8 cellular contexts compared by ENCODE assay signal in genomic region chr14:49767473-49768300, GRCh38. TPM values are rescaled to one million over a fixed set of nuclear protein-coding genes. Genes with fewer than 3 reads are reported as not detected.
A peak's percentile ranks its signal among the peaks of the same experiment; 100 is the strongest.
DNase-seq lines count a peak whose midpoint lies in the region; ATAC-seq, FAIRE-seq and TF ChIP-seq lines count a peak whose summit lies in the region.

Gene KLHDC2, plus strand, starts transcription at chr14:49768153. Its CDS starts 316 bp downstream, at chr14:49768469.

- H3K9me3 ChIP-seq in endodermal cell (ENCODE audit: control insufficient read depth, low read length): no peaks in the 10 kb centered on the region

- H3K9ac ChIP-seq in endodermal cell (ENCODE audit: extremely low read depth, low read length, poor library complexity, severe bottlenecking): peak within 1 kb of the TSS; percentile 98

- H3K27me3 ChIP-seq in endodermal cell (ENCODE audit: control insufficient read depth, insufficient read depth, low read length, poor library complexity, severe bottlenecking): no peaks in the 10 kb centered on the region

- DNase-seq in D341Med (ENCODE audit: low spot score) (peak; percentile 90), HTR-8/SVneo (ENCODE audit: insufficient read length, low spot score) (peak; percentile 78), NOMO-1 treated with dmso at 0.1 percent for 144 hours (lab: John Stamatoyannopoulos, UW; ENCODE audit: unreplicated experiment) (peak; percentile 87), endodermal cell (peak; percentile 95), mesothelial cell of epicardium (ENCODE audit: low spot score in 2 of 2, unreplicated experiment in 2 of 2) (peak; percentile 70 to 88)
- peak; percentile 94 for DNase-seq in activated CD8-positive, alpha-beta memory T cell treated with anti-CD3 and anti-CD28 coated beads, Interleukin-2, amount 10 ng/mL, durations not matched to agents 7 days and 5 days
- peak; percentile 74 to 79 for DNase-seq in stimulated activated CD8-positive, alpha-beta memory T cell treated with anti-CD3 and anti-CD28 coated beads, Interleukin-15, amount 100 ng/mL, for 4 hours (ENCODE audit: low read depth in 2 of 2)

- H3K9me3 Mint-ChIP-seq in activated CD8-positive, alpha-beta memory T cell treated with anti-CD3 and anti-CD28 coated beads, Interleukin-2, amount 10 ng/mL, durations not matched to agents 7 days and 5 days (ENCODE audit: low read depth): no peaks in the 10 kb centered on the region
- no peaks in the 10 kb centered on the region for H3K9me3 Mint-ChIP-seq in endodermal cell
- no peaks in the 10 kb centered on the region for H3K9me3 Mint-ChIP-seq in mesothelial cell of epicardium

- H3K4me1 Mint-ChIP-seq in activated CD8-positive, alpha-beta memory T cell treated with anti-CD3 and anti-CD28 coated beads, Interleukin-2, amount 10 ng/mL, durations not matched to agents 7 days and 5 days: peaks cover 31% of the 10 kb centered on the region
- peaks cover 15% of the 10 kb centered on the region for H3K4me1 Mint-ChIP-seq in endodermal cell
- H3K4me1 Mint-ChIP-seq in mesothelial cell of epicardium: peaks cover 30% of the 10 kb centered on the region

- H3K36me3 Mint-ChIP-seq in activated CD8-positive, alpha-beta memory T cell treated with anti-CD3 and anti-CD28 coated beads, Interleukin-2, amount 10 ng/mL, durations not matched to agents 7 days and 5 days: no peaks in the 10 kb centered on the region
- H3K36me3 Mint-ChIP-seq in endodermal cell (ENCODE audit: low read depth) (peaks cover 4% of the 10 kb centered on the region), mesothelial cell of epicardium (peaks cover 2% of the 10 kb centered on the region)

- peaks cover 6% of the 10 kb centered on the region for H3K4me1 ChIP-seq in endodermal cell (ENCODE audit: control insufficient read depth, insufficient read depth, low read length)

- peak within 1 kb of the TSS; percentile 90 for H3K4me3 Mint-ChIP-seq in activated CD8-positive, alpha-beta memory T cell treated with anti-CD3 and anti-CD28 coated beads, Interleukin-2, amount 10 ng/mL, durations not matched to agents 7 days and 5 days
- H3K4me3 Mint-ChIP-seq in endodermal cell: peak within 1 kb of the TSS; percentile 92
- peak within 1 kb of the TSS; percentile 94 for H3K4me3 Mint-ChIP-seq in mesothelial cell of epicardium

- 0 to 1% methylated on average over 38 to 93 of the region's 93 CpGs for WGBS in endodermal cell (ENCODE audit: insufficient coverage in 1 of 2, insufficient read length in 1 of 2), 2 experiments

- peak; percentile 93 for ATAC-seq in GM21381 (IDR thresholded peaks at IDR 0.05; ENCODE audit: unreplicated experiment)
- peak; percentile 88 for ATAC-seq in activated CD8-positive, alpha-beta memory T cell treated with anti-CD3 and anti-CD28 coated beads, Interleukin-2, amount 10 ng/mL, durations not matched to agents 7 days and 5 days

- TF ChIP-seq CTCF in endodermal cell (conservative IDR thresholded peaks at IDR 0.05): peak; percentile 54
- TF ChIP-seq CTCF in mesothelial cell of epicardium (IDR thresholded peaks at IDR 0.05; ENCODE audit: unreplicated experiment): peak; percentile 19

- H3K4me3 ChIP-seq in endodermal cell (ENCODE audit: low read length): peak within 1 kb of the TSS; percentile 98

- peak within 1 kb of the TSS; percentile 97 for H3K27ac Mint-ChIP-seq in activated CD8-positive, alpha-beta memory T cell treated with anti-CD3 and anti-CD28 coated beads, Interleukin-2, amount 10 ng/mL, durations not matched to agents 7 days and 5 days
- H3K27ac Mint-ChIP-seq in endodermal cell: peak within 1 kb of the TSS; percentile 99
- peak within 1 kb of the TSS; percentile 100 for H3K27ac Mint-ChIP-seq in mesothelial cell of epicardium

- peak; percentile 62 for FAIRE-seq in HTR-8/SVneo (lab: Jason Lieb, UNC)

- peaks cover 10% of the 10 kb centered on the region for H3K36me3 ChIP-seq in endodermal cell (ENCODE audit: control insufficient read depth, insufficient read depth, low read length)

- CTCF ChIA-PET in activated CD8-positive, alpha-beta memory T cell treated with anti-CD3 and anti-CD28 coated beads, Interleukin-2, amount 10 ng/mL, durations not matched to agents 7 days and 5 days (lab: Charles Lee): interaction anchor here (0.6 to 4.0 kb wide), 27 partner anchors 10 to 1008 kb away, joined by 3 to 35 read pairs (median 3); partner anchors contain the start of genes DNAAF2, MGAT2, NEMF and POLE2

- H3K27me3 Mint-ChIP-seq in activated CD8-positive, alpha-beta memory T cell treated with anti-CD3 and anti-CD28 coated beads, Interleukin-2, amount 10 ng/mL, durations not matched to agents 7 days and 5 days: no peaks in the 10 kb centered on the region
- no peaks in the 10 kb centered on the region for H3K27me3 Mint-ChIP-seq in endodermal cell (ENCODE audit: insufficient read depth)
- no peaks in the 10 kb centered on the region for H3K27me3 Mint-ChIP-seq in mesothelial cell of epicardium (ENCODE audit: low read depth)

- peak within 1 kb of the TSS; percentile 97 for H3K27ac ChIP-seq in endodermal cell (ENCODE audit: low read depth, low read length)

RNA-seq across cellular contexts. Expression of gene KLHDC2, which starts in this region (rescaled TPM):
- 10 to 100 TPM; 25.3 to 32.3 TPM for total RNA-seq in activated CD8-positive, alpha-beta memory T cell treated with anti-CD3 and anti-CD28 coated beads, Interleukin-2, amount 10 ng/mL, durations not matched to agents 7 days and 5 days
- total RNA-seq in endodermal cell: 10 to 100 TPM; 45.8 to 48.4 TPM
- 67.0 TPM for polyA plus RNA-seq in endodermal cell (2013, experiment 1 of 2)
- 62.7 TPM for polyA plus RNA-seq in endodermal cell (2013, experiment 2 of 2)
- total RNA-seq in mesothelial cell of epicardium: 60.1 to 60.3 TPM (median 60.2 TPM) in 3 replicates

Comparison
In these comparisons a context has a peak if more than half of its experiments do, and no peak if none do; other contexts are left out.
1. Peak in every context shown above with its lines: DNase-seq, ATAC-seq, H3K4me3 ChIP-seq and H3K27ac ChIP-seq.